8 cellular contexts compared by ENCODE assay signal in the genomic region with DNA sequence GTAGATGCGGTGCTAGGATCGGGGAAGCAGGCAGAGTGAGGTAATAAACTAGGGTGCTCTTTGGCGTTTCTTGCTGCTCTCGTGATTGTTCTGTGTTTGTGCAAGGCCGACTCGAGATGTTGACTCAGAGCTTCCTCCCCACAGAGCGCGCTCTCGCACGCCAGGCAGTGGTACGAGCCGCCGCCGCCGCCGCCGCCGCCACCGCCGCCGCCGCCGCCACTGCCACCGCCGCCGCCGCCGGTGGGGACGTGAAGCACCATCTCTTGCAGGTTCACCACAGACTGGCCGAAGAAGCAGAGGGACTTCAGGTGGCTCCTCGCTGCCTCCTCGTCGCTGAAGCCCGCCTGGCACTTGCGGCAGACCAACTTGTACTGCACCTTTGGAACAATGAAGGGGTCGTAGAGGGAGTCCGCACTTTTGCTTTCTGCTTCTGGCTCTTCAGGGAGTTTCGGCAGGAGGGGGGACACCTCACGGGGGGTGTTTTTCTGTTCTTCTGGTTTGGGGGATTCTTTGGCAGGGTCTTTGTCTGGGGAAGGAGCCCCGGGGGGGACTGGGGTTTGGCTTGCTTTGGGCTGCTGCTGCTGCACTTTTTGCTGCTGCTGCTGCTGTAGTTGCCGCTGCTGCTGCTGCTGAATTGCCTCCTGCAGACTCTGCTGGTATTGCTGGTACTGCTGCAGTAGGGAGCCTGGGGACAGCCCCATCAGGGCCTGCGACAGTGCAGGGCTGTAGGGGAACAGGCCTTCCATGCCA.
DNase-seq lines count a peak whose midpoint lies in the region; ATAC-seq and TF ChIP-seq lines count a peak whose summit lies in the region.

No MANE protein-coding gene starts in this region.

- no peaks in the 10 kb centered on the region for H4K20me1 ChIP-seq in MM.1S (ENCODE audit: insufficient read depth, low read length)

- DNase-seq in EL (peak; percentile 91), H4 (ENCODE audit: low spot score) (peak; percentile 91), MM.1S (peak; percentile 42), epithelial cell of prostate (ENCODE audit: low read depth, low spot score) (peak; percentile 59), NCI-H1417 treated with DMSO at 0.1 percent for 48 hours (lab: John Stamatoyannopoulos, UW) (no peak)
- peak; percentile 84 for DNase-seq in activated CD8-positive, alpha-beta memory T cell treated with anti-CD3 and anti-CD28 coated beads, Interleukin-2, amount 10 ng/mL, durations not matched to agents 7 days and 5 days
- peak; percentile 14 to 50 for DNase-seq in stimulated activated CD8-positive, alpha-beta memory T cell treated with anti-CD3 and anti-CD28 coated beads, Interleukin-4, amount 100 ng/mL, for 4 hours (ENCODE audit: low read depth in 2 of 2, low spot score in 1 of 2)

- no peaks in the 10 kb centered on the region for H3K9me3 ChIP-seq in MM.1S (replicated peaks; ENCODE audit: insufficient read depth, low read length)
- H3K9me3 ChIP-seq in muscle layer of duodenum (ENCODE audit: control insufficient read depth in 1 of 2, low read length in 2 of 2) = no peaks in the 10 kb centered on the region

- ATAC-seq in activated CD8-positive, alpha-beta memory T cell treated with anti-CD3 and anti-CD28 coated beads, Interleukin-2, amount 10 ng/mL, durations not matched to agents 7 days and 5 days = peak; percentile 94

- no peaks in the 10 kb centered on the region for H3K9me3 Mint-ChIP-seq in activated CD8-positive, alpha-beta memory T cell treated with anti-CD3 and anti-CD28 coated beads, Interleukin-2, amount 10 ng/mL, durations not matched to agents 7 days and 5 days (ENCODE audit: low read depth)

- no peaks in the 10 kb centered on the region for H3K36me3 ChIP-seq in MM.1S (replicated peaks; ENCODE audit: insufficient read depth, low read length)
- H3K36me3 ChIP-seq in muscle layer of duodenum (ENCODE audit: control insufficient read depth in 1 of 2, insufficient read depth in 2 of 2, low read length in 2 of 2) = peaks cover 0 to 7% of the 10 kb centered on the region in 2 donors

- H3K4me3 Mint-ChIP-seq in activated CD8-positive, alpha-beta memory T cell treated with anti-CD3 and anti-CD28 coated beads, Interleukin-2, amount 10 ng/mL, durations not matched to agents 7 days and 5 days = peak overlapping the region; percentile 74

- no peaks in the 10 kb centered on the region for H3K36me3 Mint-ChIP-seq in activated CD8-positive, alpha-beta memory T cell treated with anti-CD3 and anti-CD28 coated beads, Interleukin-2, amount 10 ng/mL, durations not matched to agents 7 days and 5 days

- no peak overlapping the region for H2AFZ ChIP-seq in MM.1S (ENCODE audit: low read length)

- no peak for TF ChIP-seq CTCF in MM.1S (IDR thresholded peaks at IDR 0.05; ENCODE audit: low read length)

- peaks cover 33% of the 10 kb centered on the region for H3K4me1 Mint-ChIP-seq in activated CD8-positive, alpha-beta memory T cell treated with anti-CD3 and anti-CD28 coated beads, Interleukin-2, amount 10 ng/mL, durations not matched to agents 7 days and 5 days

- CTCF ChIA-PET in activated CD8-positive, alpha-beta memory T cell treated with anti-CD3 and anti-CD28 coated beads, Interleukin-2, amount 10 ng/mL, durations not matched to agents 7 days and 5 days (lab: Charles Lee) = no interaction called here

- H3K9ac ChIP-seq in MM.1S (ENCODE audit: low read length) = no peak overlapping the region

- no peaks in the 10 kb centered on the region for H3K9me2 ChIP-seq in MM.1S (replicated peaks; ENCODE audit: insufficient read depth, low read length)

- peaks cover 50% of the 10 kb centered on the region for H3K27me3 Mint-ChIP-seq in activated CD8-positive, alpha-beta memory T cell treated with anti-CD3 and anti-CD28 coated beads, Interleukin-2, amount 10 ng/mL, durations not matched to agents 7 days and 5 days

- no peaks in the 10 kb centered on the region for H3K79me2 ChIP-seq in MM.1S (ENCODE audit: low read length)

- peak overlapping the region; percentile 60; the same call in 1 of the 2 replicates for H3K4me2 ChIP-seq in MM.1S (ENCODE audit: low read depth, low read length)

- H3K27ac ChIP-seq in MM.1S (ENCODE audit: low read length) = no peak overlapping the region
- peak overlapping the region; percentile 43 for H3K27ac ChIP-seq in epithelial cell of prostate
- H3K27ac ChIP-seq in muscle layer of duodenum (ENCODE audit: low read length) = no peak overlapping the region

- peak overlapping the region; percentile 75 for H3K27ac Mint-ChIP-seq in activated CD8-positive, alpha-beta memory T cell treated with anti-CD3 and anti-CD28 coated beads, Interleukin-2, amount 10 ng/mL, durations not matched to agents 7 days and 5 days

- no peaks in the 10 kb centered on the region for H3K27me3 ChIP-seq in MM.1S (replicated peaks; ENCODE audit: insufficient read depth, low read length)
- no peaks in the 10 kb centered on the region for H3K27me3 ChIP-seq in muscle layer of duodenum (ENCODE audit: low read depth, low read length)

- H3K4me1 ChIP-seq in MM.1S (ENCODE audit: low read length) = no peaks in the 10 kb centered on the region
- peaks cover 0 to 8% of the 10 kb centered on the region in 2 donors for H3K4me1 ChIP-seq in muscle layer of duodenum (ENCODE audit: control insufficient read depth in 1 of 2, insufficient read depth in 2 of 2, low read length in 2 of 2)

- no peaks in the 10 kb centered on the region for H3F3A ChIP-seq in MM.1S (ENCODE audit: insufficient read depth, low read length)

- H3K4me3 ChIP-seq in MM.1S (ENCODE audit: low read length) (peak overlapping the region; percentile 25; the same call in 1 of the 2 replicates), muscle layer of duodenum (ENCODE audit: low read depth in 1 of 2, low read length in 2 of 2) (peak overlapping the region; percentile 59 to 64)
